8 cellular contexts compared by ENCODE assay signal in genomic region chr3:149145926-149146325, GRCh38. TPM values are rescaled to one million over a fixed set of nuclear protein-coding genes. Genes with fewer than 3 reads are reported as not detected.
DNase-seq lines count a peak whose midpoint lies in the region; ATAC-seq and TF ChIP-seq lines count a peak whose summit lies in the region.

No MANE protein-coding gene starts in this region.

- whole genome bisulfite sequencing in smooth muscle cell (ENCODE audit: low lambda C conversion rate) = 100% methylated on average over 1 of the region's 1 CpG
- 100% methylated on average over 1 of the region's 1 CpG for WGBS in mammary epithelial cell (ENCODE audit: low coverage, missing lambda C conversion rate)

- intact Hi-C loops in mucosa of descending colon (cut with DNase I, micrococcal nuclease) (no loop called here), Caco-2 (cut with micrococcal nuclease; ENCODE audit: unreplicated experiment) (no loop called here), mammary epithelial cell (cut with micrococcal nuclease) (no loop called here)

- POLR2A ChIA-PET in Caco-2 (lab: Charles Lee) = no interaction called here

- H3K36me3 ChIP-seq in mucosa of descending colon (ENCODE audit: low read depth) (no peaks in the 10 kb centered on the region), smooth muscle cell (ENCODE audit: low read depth) (no peaks in the 10 kb centered on the region), Caco-2 (ENCODE audit: control insufficient read depth, insufficient read depth, low read length) (no peaks in the 10 kb centered on the region; the same call in 1 of the 2 replicates), mammary epithelial cell (ENCODE audit: insufficient read depth, low read length) (peaks cover 11% of the 10 kb centered on the region)

- H3K4me3 ChIP-seq in mucosa of descending colon (no peak overlapping the region), smooth muscle cell (no peak overlapping the region), Caco-2 (ENCODE audit: low read depth, low read length) (no peak overlapping the region), mammary epithelial cell (replicated peaks in 1 of 3; ENCODE audit: insufficient read depth in 1 of 3, low read depth in 2 of 3, low read length in 3 of 3) (no peak overlapping the region)

- no peak overlapping the region for H3K27ac Mint-ChIP-seq in Caco-2 (ENCODE audit: unreplicated experiment)

- H3K9me3 ChIP-seq in mucosa of descending colon (no peaks in the 10 kb centered on the region), smooth muscle cell (replicated peaks; ENCODE audit: low read depth) (no peaks in the 10 kb centered on the region), Caco-2 (no peaks in the 10 kb centered on the region), mammary epithelial cell (replicated peaks; ENCODE audit: insufficient read depth, low read length) (no peaks in the 10 kb centered on the region)

- CTCF ChIA-PET in Caco-2 (lab: Charles Lee) = no interaction called here
- CTCF ChIA-PET in mammary epithelial cell (lab: Charles Lee; ENCODE audit: low non-redundant PET) = no interaction called here

- dilution Hi-C loops in mammary epithelial cell (cut with HindIII; ENCODE audit: low sequenced_read_pairs) = no loop called here

- H3K27me3 ChIP-seq in smooth muscle cell (ENCODE audit: low read depth) = peaks cover 19% of the 10 kb centered on the region
- no peaks in the 10 kb centered on the region for H3K27me3 ChIP-seq in Caco-2 (replicated peaks; ENCODE audit: control insufficient read depth, insufficient read depth, low read length)
- no peaks in the 10 kb centered on the region for H3K27me3 ChIP-seq in mammary epithelial cell (ENCODE audit: insufficient read depth, low read length)

- BruUV-seq in Caco-2 (replicated peaks; lab: Mats Ljungman, UMichigan) = no TSS peak
- no TSS peak for BruUV-seq in mammary epithelial cell (replicated peaks; lab: Mats Ljungman, UMichigan)

- H3K27ac ChIP-seq in smooth muscle cell (ENCODE audit: low read depth) = no peak overlapping the region
- H3K27ac ChIP-seq in mammary epithelial cell (ENCODE audit: insufficient read depth, low read depth, low read length) = no peak overlapping the region

- H3K4me1 ChIP-seq in mucosa of descending colon (ENCODE audit: low read depth) (no peaks in the 10 kb centered on the region), smooth muscle cell (ENCODE audit: low read depth) (no peaks in the 10 kb centered on the region), Caco-2 (no peaks in the 10 kb centered on the region), mammary epithelial cell (ENCODE audit: insufficient read depth, low read length) (no peaks in the 10 kb centered on the region)

- H3K27me3 Mint-ChIP-seq in Caco-2 (ENCODE audit: insufficient read depth, unreplicated experiment) = no peaks in the 10 kb centered on the region

- peak; percentile 87 for ATAC-seq in GM18861 (IDR thresholded peaks at IDR 0.05; ENCODE audit: unreplicated experiment)
- ATAC-seq in HG02798 (IDR thresholded peaks at IDR 0.05; ENCODE audit: poor library complexity, unreplicated experiment) = peak; percentile 87
- peak; percentile 82 for ATAC-seq in mucosa of descending colon

- no peak overlapping the region for H3K4me3 Mint-ChIP-seq in Caco-2 (ENCODE audit: unreplicated experiment)

- DNase-seq in NOMO-1 treated with DMSO at 0.1 percent for 48 hours (lab: John Stamatoyannopoulos, UW; ENCODE audit: unreplicated experiment) (peak; percentile 100), mucosa of descending colon (no peak), smooth muscle cell (lab: John Stamatoyannopoulos, UW; ENCODE audit: unreplicated experiment) (no peak), Caco-2 (no peak), mammary epithelial cell (no peak)
- no peak for DNase-seq in activated CD4-positive, alpha-beta T cell treated with anti-CD3 and anti-CD28 coated beads, Interleukin-2, amount 50 U/mL, for 48 hours

- H3K4me2 ChIP-seq in smooth muscle cell (no peak overlapping the region), mammary epithelial cell (ENCODE audit: insufficient read depth, low read depth, low read length) (no peak overlapping the region)

- TF ChIP-seq CTCF in mucosa of descending colon (IDR thresholded peaks at IDR 0.05) = no peak
- TF ChIP-seq CTCF in smooth muscle cell (IDR thresholded peaks at IDR 0.05; ENCODE audit: borderline replicate concordance, insufficient read depth, poor library complexity, severe bottlenecking) = no peak
- no peak for TF ChIP-seq CTCF in Caco-2 (IDR thresholded peaks at IDR 0.05; ENCODE audit: insufficient read depth in 1 of 2, low read depth in 1 of 2, low read length in 1 of 2, severe bottlenecking in 1 of 2, unreplicated experiment in 1 of 2)
- TF ChIP-seq CTCF in mammary epithelial cell (conservative IDR thresholded peaks at IDR 0.05 in 1 of 2, IDR thresholded peaks at IDR 0.05 in 1 of 2; ENCODE audit: extremely low read depth in 1 of 2, insufficient read depth in 1 of 2, low read depth in 1 of 2, low read length in 2 of 2) = no peak

- in situ Hi-C loops in mammary epithelial cell (cut with MboI; ENCODE audit: low sequenced_read_pairs in 2 of 2) = no loop called here

- no peaks in the 10 kb centered on the region for H3F3A ChIP-seq in smooth muscle cell (ENCODE audit: low read depth)

- peaks cover 33% of the 10 kb centered on the region for H3K36me3 Mint-ChIP-seq in Caco-2 (ENCODE audit: insufficient read depth, unreplicated experiment)

- no peaks in the 10 kb centered on the region for H3K79me2 ChIP-seq in smooth muscle cell (ENCODE audit: low read depth)
- H3K79me2 ChIP-seq in mammary epithelial cell (ENCODE audit: insufficient read depth, low read length) = no peaks in the 10 kb centered on the region

- H4K20me1 ChIP-seq in smooth muscle cell (ENCODE audit: low read depth) = peaks cover 21% of the 10 kb centered on the region
- no peaks in the 10 kb centered on the region for H4K20me1 ChIP-seq in mammary epithelial cell (ENCODE audit: insufficient read depth, low read length)

- H3K9ac ChIP-seq in smooth muscle cell (ENCODE audit: low read depth) (no peak overlapping the region), mammary epithelial cell (ENCODE audit: insufficient read depth, low read length) (no peak overlapping the region)

- H3K9me3 Mint-ChIP-seq in Caco-2 (ENCODE audit: unreplicated experiment) = no peaks in the 10 kb centered on the region

- H3K4me1 Mint-ChIP-seq in Caco-2 (ENCODE audit: low read depth, unreplicated experiment) = no peaks in the 10 kb centered on the region

- H2AFZ ChIP-seq in smooth muscle cell (ENCODE audit: low read depth) (no peak overlapping the region), mammary epithelial cell (ENCODE audit: low read depth, low read length) (no peak overlapping the region)

RNA-seq across cellular contexts. Expression of gene HPS3, which starts 16.5 kb away (rescaled TPM):
- total RNA-seq in mucosa of descending colon (10 to 100 TPM; 14.5 to 24.2 (median 20.2) TPM), smooth muscle cell (25.4 and 26.0 TPM in 2 replicates), Caco-2 (2022) (19.4 and 20.9 TPM in 2 replicates), mammary epithelial cell (10 to 100 TPM; 11.9 to 21.2 TPM)
- polyA plus RNA-seq in smooth muscle cell (12.3 and 19.7 TPM in 2 replicates), mammary epithelial cell (11.0 TPM)
- polyA minus RNA-seq in mammary epithelial cell = 15.5 TPM

RNA-seq across cellular contexts. Expression of gene HLTF, which starts 59.6 kb away (rescaled TPM):
- total RNA-seq in mucosa of descending colon (10 to 100 TPM in 2 of 3 donors, 1 to 10 TPM in 1; 9.7 to 25.4 (median 12.1) TPM), smooth muscle cell (34.9 and 56.3 TPM in 2 replicates), Caco-2 (2022) (50.2 and 53.0 TPM in 2 replicates), mammary epithelial cell (10 to 100 TPM; 23.3 to 25.5 TPM)
- polyA plus RNA-seq in smooth muscle cell (23.2 and 24.2 TPM in 2 replicates), mammary epithelial cell (5.8 TPM)
- polyA minus RNA-seq in mammary epithelial cell = 4.8 TPM
